In genomic region chr12:53380104-53380796, GRCh38 we compare ENCODE assay signal across 1 cellular context.
TF ChIP-seq lines count a peak whose summit lies in the region.

TSS of gene SP1 (plus strand) at chr12:53380176. CDS start at chr12:53380292, 116 bp downstream.

TF ChIP-seq in K562, 482 proteins besides CTCF, POLR2A, EP300 and RAD21 (continued from another document and continues in another):
- no peak for TF ChIP-seq HMBOX1 (IDR thresholded peaks at IDR 0.05)
- TF ChIP-seq MCM3 (IDR thresholded peaks at IDR 0.05): no peak
- no peak for TF ChIP-seq JUNB (CRISPR knock-in tag; conservative IDR thresholded peaks at IDR 0.05)
- no peak for TF ChIP-seq HNRNPLL (IDR thresholded peaks at IDR 0.05; ENCODE audit: low read depth, low read length, poor library complexity, severe bottlenecking)
- TF ChIP-seq ZNF354B (CRISPR knock-in tag; IDR thresholded peaks at IDR 0.05): no peak
- TF ChIP-seq SP1 (CRISPR knock-in tag; IDR thresholded peaks at IDR 0.05): peak; percentile 77
- TF ChIP-seq ZNF589 (CRISPR knock-in tag; IDR thresholded peaks at IDR 0.05; ENCODE audit: low read depth): no peak
- TF ChIP-seq GATA2 (CRISPR knock-in tag; IDR thresholded peaks at IDR 0.05): no peak
- TF ChIP-seq C11orf30 (IDR thresholded peaks at IDR 0.05; ENCODE audit: low read depth): no peak
- TF ChIP-seq TAL1 (IDR thresholded peaks at IDR 0.05): no peak
- no peak for TF ChIP-seq ELF2 (CRISPR knock-in tag; IDR thresholded peaks at IDR 0.05)
- TF ChIP-seq TFAP4 (CRISPR knock-in tag; IDR thresholded peaks at IDR 0.05; ENCODE audit: borderline replicate concordance): 0 out of 2 replicates have a peak, but pooled peaks have one; percentile 21
- TF ChIP-seq KDM1A (IDR thresholded peaks at IDR 0.05): no peak
- TF ChIP-seq MAFF (IDR thresholded peaks at IDR 0.05; ENCODE audit: low read length): no peak
- TF ChIP-seq EZH2 (IDR thresholded peaks at IDR 0.05; ENCODE audit: borderline replicate concordance, low read depth, low read length): no peak
- TF ChIP-seq CREM (IDR thresholded peaks at IDR 0.05; ENCODE audit: low read depth): peak; percentile 29; the same call in 1 of the 2 replicates
- TF ChIP-seq PRMT5 (CRISPR knock-in tag; IDR thresholded peaks at IDR 0.05): no peak
- 0 out of 2 replicates have a peak, but pooled peaks have one; percentile 59 for TF ChIP-seq ILF3 (IDR thresholded peaks at IDR 0.05; ENCODE audit: borderline replicate concordance)
- no peak for TF ChIP-seq ZNF644 (tag; IDR thresholded peaks at IDR 0.05; ENCODE audit: low read depth)
- TF ChIP-seq BACH1 (tag; IDR thresholded peaks at IDR 0.05): no peak
- TF ChIP-seq NFIX (CRISPR knock-in tag; IDR thresholded peaks at IDR 0.05; ENCODE audit: low read depth): no peak
- no peak for TF ChIP-seq ZFP91 (CRISPR knock-in tag; IDR thresholded peaks at IDR 0.05)
- no peak for TF ChIP-seq FOS (IDR thresholded peaks at IDR 0.05; ENCODE audit: extremely low read depth, insufficient read length)
- TF ChIP-seq PTRF (tag; IDR thresholded peaks at IDR 0.05): no peak
- no peak for TF ChIP-seq ZNF239 (CRISPR knock-in tag; IDR thresholded peaks at IDR 0.05)
- TF ChIP-seq ZNF146 (CRISPR knock-in tag; IDR thresholded peaks at IDR 0.05; ENCODE audit: unreplicated experiment): no peak
- no peak for TF ChIP-seq PCBP2 (IDR thresholded peaks at IDR 0.05; ENCODE audit: low read depth, low read length, poor library complexity, severe bottlenecking)
- no peak for TF ChIP-seq ZNF561 (CRISPR knock-in tag; conservative IDR thresholded peaks at IDR 0.05)
- no peak for TF ChIP-seq TEAD4 (IDR thresholded peaks at IDR 0.05; ENCODE audit: low read length)
- no peak for TF ChIP-seq TEAD4 (CRISPR knock-in tag; IDR thresholded peaks at IDR 0.05; ENCODE audit: borderline replicate concordance)
- no peak for TF ChIP-seq THRA (IDR thresholded peaks at IDR 0.05)
- TF ChIP-seq ZBTB9 (CRISPR knock-in tag; IDR thresholded peaks at IDR 0.05): peak; percentile 56; the same call in 1 of the 2 replicates
- TF ChIP-seq KAT2B (IDR thresholded peaks at IDR 0.05; ENCODE audit: low read depth, low read length): no peak
- TF ChIP-seq SAP30 (IDR thresholded peaks at IDR 0.05; ENCODE audit: borderline replicate concordance, insufficient read depth, low read depth, low read length, poor library complexity, severe bottlenecking): no peak
- no peak for TF ChIP-seq NBN (IDR thresholded peaks at IDR 0.05; ENCODE audit: low read depth)
- TF ChIP-seq SIRT6 (IDR thresholded peaks at IDR 0.05; ENCODE audit: low read depth, low read length): no peak
- TF ChIP-seq RB1 (IDR thresholded peaks at IDR 0.05; ENCODE audit: low read depth): 0 out of 2 replicates have a peak, but pooled peaks have one; percentile 15
- no peak for TF ChIP-seq ZMIZ1 (IDR thresholded peaks at IDR 0.05; ENCODE audit: low read depth in 2 of 2, low read length in 2 of 2)
- TF ChIP-seq ZNF785 (CRISPR knock-in tag; IDR thresholded peaks at IDR 0.05): no peak
- TF ChIP-seq POLR2AphosphoS5 (IDR thresholded peaks at IDR 0.05; ENCODE audit: control insufficient read depth, insufficient read depth, low read depth, low read length): peak; percentile 58
- no peak for TF ChIP-seq ZNF124 (CRISPR knock-in tag; IDR thresholded peaks at IDR 0.05)
- TF ChIP-seq ZNF165 (CRISPR knock-in tag; IDR thresholded peaks at IDR 0.05; ENCODE audit: borderline replicate concordance): no peak
- no peak for TF ChIP-seq KAT8 (IDR thresholded peaks at IDR 0.05; ENCODE audit: low read depth)
- TF ChIP-seq MEF2A (IDR thresholded peaks at IDR 0.05; ENCODE audit: control insufficient read depth, low read depth, low read length): no peak
- TF ChIP-seq FUS (optimal IDR thresholded peaks at IDR 0.05; ENCODE audit: low read depth, low read length): no peak
- no peak for TF ChIP-seq STAT6 (CRISPR knock-in tag; IDR thresholded peaks at IDR 0.05)
- TF ChIP-seq ZNF639 (CRISPR knock-in tag; conservative IDR thresholded peaks at IDR 0.05 in 1 of 2, IDR thresholded peaks at IDR 0.05 in 1 of 2): peak in 1 of 2 experiments; percentile 100; a peak in 2 of 4 replicates
- TF ChIP-seq SREBF2 (CRISPR knock-in tag; IDR thresholded peaks at IDR 0.05): no peak
- TF ChIP-seq ZNF668 (CRISPR knock-in tag; IDR thresholded peaks at IDR 0.05): no peak
- no peak for TF ChIP-seq HIVEP1 (CRISPR knock-in tag; IDR thresholded peaks at IDR 0.05)
- no peak for TF ChIP-seq RHOXF2B (CRISPR knock-in tag; conservative IDR thresholded peaks at IDR 0.05)
- TF ChIP-seq MCM2 (IDR thresholded peaks at IDR 0.05; ENCODE audit: low read depth): no peak
- TF ChIP-seq MIER1 (IDR thresholded peaks at IDR 0.05; ENCODE audit: low read depth): no peak
- no peak for TF ChIP-seq JUND (IDR thresholded peaks at IDR 0.05; ENCODE audit: borderline replicate concordance, low read depth, low read length)
- peak; percentile 10; the same call in 1 of the 3 replicates for TF ChIP-seq JUND (tag; IDR thresholded peaks at IDR 0.05; ENCODE audit: borderline replicate concordance, low read depth, low read length)
- TF ChIP-seq CCNT2 (IDR thresholded peaks at IDR 0.05; ENCODE audit: borderline replicate concordance, extremely low read depth, insufficient read length, low read depth, low read length): peak; percentile 92
- TF ChIP-seq KLF10 (CRISPR knock-in tag; IDR thresholded peaks at IDR 0.05): no peak
- TF ChIP-seq SAFB2 (IDR thresholded peaks at IDR 0.05; ENCODE audit: borderline replicate concordance, low read depth, low read length, severe bottlenecking): no peak
- no peak for TF ChIP-seq MLX (CRISPR knock-in tag; conservative IDR thresholded peaks at IDR 0.05)
- no peak for TF ChIP-seq MYNN (IDR thresholded peaks at IDR 0.05)
- TF ChIP-seq MYNN (CRISPR knock-in tag; IDR thresholded peaks at IDR 0.05): no peak
- TF ChIP-seq ZNF830 (CRISPR knock-in tag; IDR thresholded peaks at IDR 0.05): no peak
- no peak for TF ChIP-seq FOXP1 (CRISPR knock-in tag; IDR thresholded peaks at IDR 0.05)
- no peak for TF ChIP-seq LEF1 (IDR thresholded peaks at IDR 0.05)
